Comparison of ENCODE assay signal across 18 cellular contexts in genomic region chr22:22035203-22035602, GRCh38. TPM values are rescaled to one million over a fixed set of nuclear protein-coding genes. Genes with fewer than 3 reads are reported as not detected.
DNase-seq lines count a peak whose midpoint lies in the region; ATAC-seq and TF ChIP-seq lines count a peak whose summit lies in the region.
"Had no signal": no experiment of that assay in that cellular context is flagged by ENCODE, and none has a peak within 500 bp of the region (broad histone marks: within the 10 kb centered on the region; RNA-seq: fewer than 3 reads in every experiment).

No MANE protein-coding gene starts in this region.

- H3K4me2 ChIP-seq in GM23338 (no peak overlapping the region), OCI-LY7 (ENCODE audit: low read length) (no peak overlapping the region)

- H3K9me3 Mint-ChIP-seq in GM23338 = no peaks in the 10 kb centered on the region
- H3K9me3 Mint-ChIP-seq in neural crest cell = no peaks in the 10 kb centered on the region
- H3K9me3 Mint-ChIP-seq in activated T-cell treated with anti-CD3 and anti-CD28 coated beads, Interleukin-2, amount 50 U/mL, for 4 hours = no peaks in the 10 kb centered on the region
- H3K9me3 Mint-ChIP-seq: CD4-positive, alpha-beta memory T cell; HFFc6 had no signal

- intact Hi-C loops in OCI-LY7 (cut with micrococcal nuclease; ENCODE audit: unreplicated experiment) = no loop called here
- intact Hi-C loops in esophagus squamous epithelium (cut with DNase I) = no loop called here

- CTCF ChIA-PET in OCI-LY7 (lab: Charles Lee; ENCODE audit: unreplicated experiment) = interaction anchor here (2.0 kb wide), 1 partner anchor 11 kb away, joined by 6 read pairs; no protein-coding TSS in a partner anchor

- H3K9me3 ChIP-seq in OCI-LY7 (ENCODE audit: low read length) (no peaks in the 10 kb centered on the region), esophagus squamous epithelium (no peaks in the 10 kb centered on the region)

- no peak overlapping the region for H3K4me3 Mint-ChIP-seq in GM23338
- H3K4me3 Mint-ChIP-seq in neural crest cell = no peak overlapping the region
- no peak overlapping the region for H3K4me3 Mint-ChIP-seq in activated T-cell treated with anti-CD3 and anti-CD28 coated beads, Interleukin-2, amount 50 U/mL, for 4 hours
- H3K4me3 Mint-ChIP-seq: CD14-positive monocyte; CD4-positive, alpha-beta memory T cell; HFFc6 had no signal

- H4K20me1 ChIP-seq in GM23338 (replicated peaks; ENCODE audit: insufficient read depth) (no peaks in the 10 kb centered on the region), OCI-LY7 (ENCODE audit: insufficient read depth, low read length) (no peaks in the 10 kb centered on the region)

- H3K4me1 ChIP-seq in GM23338 (ENCODE audit: insufficient read depth) (peaks cover 10% of the 10 kb centered on the region), OCI-LY7 (ENCODE audit: insufficient read depth, low read length, poor library complexity, severe bottlenecking) (peaks cover 99% of the 10 kb centered on the region), esophagus squamous epithelium (peaks cover 0 to 4% (median 0%) of the 10 kb centered on the region in 3 donors)

- H3K4me1 Mint-ChIP-seq in GM23338 (peaks cover 8% of the 10 kb centered on the region), neural crest cell (peaks cover 12% of the 10 kb centered on the region)
- peaks cover 2% of the 10 kb centered on the region for H3K4me1 Mint-ChIP-seq in activated T-cell treated with anti-CD3 and anti-CD28 coated beads, Interleukin-2, amount 50 U/mL, for 4 hours (ENCODE audit: low read depth)
- H3K4me1 Mint-ChIP-seq: CD4-positive, alpha-beta memory T cell had no signal

- no peak overlapping the region for H3K27ac ChIP-seq in GM23338 (ENCODE audit: low read depth)
- H3K27ac ChIP-seq in OCI-LY7 (ENCODE audit: low read depth, low read length, poor library complexity, severe bottlenecking) = peak overlapping the region; percentile 26
- H3K27ac ChIP-seq in esophagus squamous epithelium = no peak overlapping the region
- H3K27ac ChIP-seq: GM23248 had no signal

- H3K27ac Mint-ChIP-seq in GM23338 (no peak overlapping the region), neural crest cell (ENCODE audit: unreplicated experiment) (peak overlapping the region; percentile 3)
- H3K27ac Mint-ChIP-seq: CD14-positive monocyte; CD4-positive, alpha-beta memory T cell; HFFc6 had no signal

- H3K27me3 ChIP-seq in GM23338 (ENCODE audit: insufficient read depth) (peaks cover 100% of the 10 kb centered on the region), esophagus squamous epithelium (peaks cover 0 to 14% (median 0%) of the 10 kb centered on the region in 4 donors)

- POLR2A ChIA-PET in OCI-LY7 (lab: Charles Lee) = interaction anchor here (0.6 to 10.0 kb wide), 4 partner anchors 10 to 532 kb away, joined by 3 to 262 read pairs (median 3); no protein-coding TSS in a partner anchor

- BruUV-seq in OCI-LY7 (replicated peaks; lab: Mats Ljungman, UMichigan) = no TSS peak

- H3K36me3 Mint-ChIP-seq in GM23338 (ENCODE audit: low read depth) (no peaks in the 10 kb centered on the region; the same call in 2 of the 3 replicates), neural crest cell (ENCODE audit: low read depth) (no peaks in the 10 kb centered on the region)
- H3K36me3 Mint-ChIP-seq in activated T-cell treated with anti-CD3 and anti-CD28 coated beads, Interleukin-2, amount 50 U/mL, for 4 hours (ENCODE audit: insufficient read depth) = no peaks in the 10 kb centered on the region
- H3K36me3 Mint-ChIP-seq: CD14-positive monocyte; CD4-positive, alpha-beta memory T cell had no signal

- H3K36me3 ChIP-seq in GM23338 (ENCODE audit: insufficient read depth) (no peaks in the 10 kb centered on the region), OCI-LY7 (ENCODE audit: insufficient read depth, low read length) (peaks cover 15% of the 10 kb centered on the region), esophagus squamous epithelium (no peaks in the 10 kb centered on the region)

- no peaks in the 10 kb centered on the region for H3F3A ChIP-seq in GM23338 (replicated peaks; ENCODE audit: low read depth)

- no peak for TF ChIP-seq CTCF in GM23338 (conservative IDR thresholded peaks at IDR 0.05; ENCODE audit: low read depth in 2 of 2)
- TF ChIP-seq CTCF in OCI-LY7 (conservative IDR thresholded peaks at IDR 0.05; ENCODE audit: low read length) = no peak
- TF ChIP-seq CTCF in neural crest cell (conservative IDR thresholded peaks at IDR 0.05) = no peak
- no peak for TF ChIP-seq CTCF in esophagus squamous epithelium (IDR thresholded peaks at IDR 0.05)
- no peak for TF ChIP-seq CTCF in GM20000 (IDR thresholded peaks at IDR 0.05; ENCODE audit: extremely low read depth, missing control alignments)

- H3K27me3 Mint-ChIP-seq in GM23338 (ENCODE audit: insufficient read depth, low read depth, poor library complexity) = peaks cover 95% of the 10 kb centered on the region
- H3K27me3 Mint-ChIP-seq in neural crest cell (ENCODE audit: low read depth) = peaks cover 6% of the 10 kb centered on the region
- H3K27me3 Mint-ChIP-seq in activated T-cell treated with anti-CD3 and anti-CD28 coated beads, Interleukin-2, amount 50 U/mL, for 4 hours (ENCODE audit: low read depth) = peaks cover 10% of the 10 kb centered on the region

- no peak for TF ChIP-seq POLR2A in esophagus squamous epithelium (IDR thresholded peaks at IDR 0.05)

- ATAC-seq in GM23338 = no peak
- ATAC-seq in activated T-cell treated with anti-CD3 and anti-CD28 coated beads, Interleukin-2, amount 50 U/mL, for 4 hours = no peak
- ATAC-seq: HCT116 had no signal

- DNase-seq in GM23338 (ENCODE audit: low spot score) = no peak
- no peak for DNase-seq in OCI-LY7 (ENCODE audit: low spot score)
- DNase-seq in neural crest cell (ENCODE audit: low read depth, low spot score) = no peak
- DNase-seq in activated T-cell treated with anti-CD3 and anti-CD28 coated beads, Interleukin-2, amount 50 U/mL, for 4 hours = no peak
- no peak for DNase-seq in esophagus squamous epithelium (lab: John Stamatoyannopoulos, UW)
- no peak for DNase-seq in GM20000 (ENCODE audit: low spot score)
- DNase-seq: ACHN; CD4-positive, alpha-beta memory T cell; DMS153; DMS79; GF-D8; GM23248; H7; HFFc6; IMR-90; KG1 had no signal

- H2AFZ ChIP-seq in GM23338 (no peak overlapping the region), OCI-LY7 (ENCODE audit: low read length) (no peak overlapping the region)
- H2AFZ ChIP-seq: GM23248 had no signal

- H3K4me3 ChIP-seq in GM23338 (no peak overlapping the region), OCI-LY7 (ENCODE audit: low read depth, low read length, poor library complexity, severe bottlenecking) (no peak overlapping the region), esophagus squamous epithelium (no peak overlapping the region)
- H3K4me3 ChIP-seq: GM23248 had no signal

- H3K79me2 ChIP-seq in GM23338 (replicated peaks; ENCODE audit: insufficient read depth) (no peaks in the 10 kb centered on the region), OCI-LY7 (ENCODE audit: insufficient read depth, low read depth, low read length) (peaks cover 58% of the 10 kb centered on the region; the same call in 1 of the 2 replicates)

- H3K9me2 ChIP-seq in GM23338 (ENCODE audit: insufficient read depth) (no peaks in the 10 kb centered on the region), OCI-LY7 (ENCODE audit: insufficient read depth, low read length) (no peaks in the 10 kb centered on the region)

TF ChIP-seq in GM23338, 12 proteins besides CTCF, POLR2A, EP300 and RAD21:
- TF ChIP-seq EZH2 (IDR thresholded peaks at IDR 0.05; ENCODE audit: low read depth, unreplicated experiment) = peak; percentile 9
- TF ChIP-seq ZNF331 (CRISPR knock-in tag; IDR thresholded peaks at IDR 0.05; ENCODE audit: low read depth) = no peak

RNA-seq across cellular contexts. Expression of gene TOP3B, which starts 52.6 kb away (rescaled TPM):
- total RNA-seq in GM23338 (2014; rRNA removed; shearing (Covaris generic)) = 53.5 and 77.7 TPM in 2 replicates
- 32.7 and 35.7 TPM in 2 replicates for polyA plus RNA-seq in GM23338 (2016; fragmentation: Nextera tagmentation; extraction: Ambion mirVana)
- 65.6 and 82.6 TPM in 2 replicates for total RNA-seq in OCI-LY7 (2014; rRNA removed; shearing (Covaris generic))
- total RNA-seq in OCI-LY7 (2022) (98.7 and 101 TPM in 2 replicates), neural crest cell (77.0 and 77.5 TPM in 2 replicates), esophagus squamous epithelium (10 to 100 TPM in 3 of 4 donors, 1 to 10 TPM in 1; 4.6 to 36.6 (median 23.4) TPM)
- total RNA-seq in activated T-cell treated with anti-CD3 and anti-CD28 coated beads, Interleukin-2, amount 50 U/mL, for 4 hours = 10 to 100 TPM; 39.3 to 45.2 (median 41.3) TPM
